Comparison of ENCODE assay signal across 1 cellular context in genomic region chr3:66656608-66657007, GRCh38.
TF ChIP-seq lines count a peak whose summit lies in the region.

No MANE protein-coding gene starts in this region.

TF ChIP-seq in GM23338, 12 proteins besides CTCF, POLR2A, EP300 and RAD21 (continued from another document):
- TF ChIP-seq ZNF462 (CRISPR knock-in tag; IDR thresholded peaks at IDR 0.05) (no peak), NANOG (IDR thresholded peaks at IDR 0.05; ENCODE audit: borderline replicate concordance) (no peak), ZNF114 (CRISPR knock-in tag; IDR thresholded peaks at IDR 0.05) (no peak), JUNB (IDR thresholded peaks at IDR 0.05; ENCODE audit: unreplicated experiment) (no peak)
